In genomic region chr22:20130739-20131592, GRCh38 we compare ENCODE assay signal across 8 cellular contexts. TPM values are rescaled to one million over a fixed set of nuclear protein-coding genes. Genes with fewer than 3 reads are reported as not detected.
DNase-seq lines count a peak whose midpoint lies in the region; ATAC-seq, FAIRE-seq and TF ChIP-seq lines count a peak whose summit lies in the region.

No MANE protein-coding gene starts in this region.

- peak overlapping the region; percentile 86 for H3K4me2 ChIP-seq in HCT116 (ENCODE audit: low read length)

- 5 to 6% methylated on average over 42 to 57 of the region's 68 CpGs for WGBS in mesodermal cell (ENCODE audit: insufficient coverage in 2 of 2), 2 experiments

- no TSS peak for BruUV-seq in HCT116 (replicated peaks; lab: Mats Ljungman, UMichigan)

- peak overlapping the region; percentile 70 to 72 for H3K4me3 ChIP-seq in HCT116 (replicated peaks in 1 of 2; ENCODE audit: low read depth in 1 of 2, low read length in 2 of 2)
- H3K4me3 ChIP-seq in mesodermal cell (ENCODE audit: extremely low read depth, insufficient read depth, low read length, poor library complexity, severe bottlenecking) = peak overlapping the region; percentile 58

- H3K36me3 Mint-ChIP-seq in endothelial cell (ENCODE audit: low read depth, unreplicated experiment) = peaks cover 13% of the 10 kb centered on the region

- H3K4me1 ChIP-seq in HCT116 (ENCODE audit: control insufficient read depth in 1 of 2, insufficient read depth in 2 of 2, low read length in 2 of 2) (peaks cover 16 to 33% of the 10 kb centered on the region in 2 experiments; a peak in 3 of 4 replicates), mesodermal cell (ENCODE audit: control insufficient read depth, insufficient read depth, low read length, poor library complexity, severe bottlenecking) (peaks cover 7% of the 10 kb centered on the region)

- H3K4me3 Mint-ChIP-seq in endothelial cell (ENCODE audit: unreplicated experiment) = no peak overlapping the region

- peak; percentile 79 for ATAC-seq in HCT116

- RAD21 ChIA-PET in HCT116 (lab: Charles Lee; ENCODE audit: low non-redundant PET in 1 of 2, low total read pairs in 2 of 2, uncharacterized antibody in 2 of 2, unreplicated experiment in 2 of 2) = no interaction called here

- H3K9me3 Mint-ChIP-seq in endothelial cell (ENCODE audit: unreplicated experiment) = no peaks in the 10 kb centered on the region

- H3K79me2 ChIP-seq in HCT116 (ENCODE audit: insufficient read depth, low read length) = peaks cover 42% of the 10 kb centered on the region

- H4K20me1 ChIP-seq in HCT116 (ENCODE audit: insufficient read depth) = no peaks in the 10 kb centered on the region

- H3K36me3 ChIP-seq in HCT116 (ENCODE audit: control insufficient read depth in 1 of 2, insufficient read depth in 2 of 2, low read length in 2 of 2) (peaks cover 4 to 12% of the 10 kb centered on the region in 2 experiments; a peak in 2 of 4 replicates), mesodermal cell (ENCODE audit: control insufficient read depth, insufficient read depth, low read length) (peaks cover 27% of the 10 kb centered on the region)

- TF ChIP-seq RAD21 in HCT116 (IDR thresholded peaks at IDR 0.05; ENCODE audit: low read depth) = no peak

- intact Hi-C loops in HCT116 (cut with micrococcal nuclease) = no loop called here

- FAIRE-seq in RCC 7860 (lab: Jason Lieb, UNC) = no peak

- H3K27ac ChIP-seq in HCT116 (ENCODE audit: low read depth, low read length) (peak overlapping the region; percentile 96), mesodermal cell (ENCODE audit: low read depth, low read length, severe bottlenecking) (peak overlapping the region; percentile 62)

- H3K27me3 Mint-ChIP-seq in endothelial cell (ENCODE audit: unreplicated experiment) = peaks cover 9% of the 10 kb centered on the region

- no peak overlapping the region for H2AFZ ChIP-seq in HCT116 (ENCODE audit: low read depth, low read length, poor library complexity, severe bottlenecking)

- H3K4me1 Mint-ChIP-seq in endothelial cell (ENCODE audit: unreplicated experiment) = no peaks in the 10 kb centered on the region

- peak overlapping the region; percentile 70 for H3K9ac ChIP-seq in HCT116 (ENCODE audit: low read length)

- H3K27me3 ChIP-seq in HCT116 (ENCODE audit: insufficient read depth, low read length) = no peaks in the 10 kb centered on the region

- DNase-seq in ELF-1 (ENCODE audit: low read depth, low spot score) (peak; percentile 56), HCT116 (ENCODE audit: low read depth, low spot score) (peak; percentile 24), NCI-H226 (peak; percentile 48), endothelial cell (ENCODE audit: low spot score) (peak; percentile 73), RCC 7860 (ENCODE audit: low spot score) (no peak)
- DNase-seq in activated CD8-positive, alpha-beta memory T cell treated with anti-CD3 and anti-CD28 coated beads, Interleukin-2, amount 50 U/mL, for 4 hours = peak; percentile 84
- peak; percentile 72 for DNase-seq in stimulated activated CD8-positive, alpha-beta memory T cell treated with anti-CD3 and anti-CD28 coated beads, Interleukin-12 subunit alpha, Interleukin-12 subunit beta, amount 100 ng/mL, for 4 hours (ENCODE audit: low read depth)

- CTCF ChIA-PET in HCT116 (lab: Charles Lee) = interaction anchor here (0.6 to 1.2 kb wide), 2 partner anchors 175 to 177 kb away, joined by 3 read pairs; no protein-coding TSS in a partner anchor

- no peaks in the 10 kb centered on the region for H3K9me3 ChIP-seq in HCT116 (ENCODE audit: control insufficient read depth in 1 of 2, insufficient read depth in 1 of 2, low read depth in 1 of 2, low read length in 2 of 2)
- H3K9me3 ChIP-seq in mesodermal cell (ENCODE audit: control insufficient read depth, low read length) = no peaks in the 10 kb centered on the region

- TF ChIP-seq POLR2A in HCT116 (IDR thresholded peaks at IDR 0.05; ENCODE audit: borderline replicate concordance, extremely low read depth, insufficient read depth, insufficient read length) = no peak

- no peak overlapping the region for H3K27ac Mint-ChIP-seq in endothelial cell (ENCODE audit: unreplicated experiment)

- no peaks in the 10 kb centered on the region for H3K9me2 ChIP-seq in HCT116 (ENCODE audit: insufficient read depth)

- POLR2A ChIA-PET in HCT116 (lab: Charles Lee) = no interaction called here

- TF ChIP-seq CTCF in HCT116 (IDR thresholded peaks at IDR 0.05 in 2 of 3, conservative IDR thresholded peaks at IDR 0.05 in 1 of 3; ENCODE audit: borderline replicate concordance in 1 of 3, insufficient read depth in 1 of 3, low read depth in 2 of 3, low read length in 2 of 3) = no peak
- no peak for TF ChIP-seq CTCF in endothelial cell (IDR thresholded peaks at IDR 0.05; ENCODE audit: unreplicated experiment)

TF ChIP-seq in HCT116, 20 proteins besides CTCF, POLR2A, EP300 and RAD21:
- TF ChIP-seq ZFX (IDR thresholded peaks at IDR 0.05) (no peak), ZBTB33 (IDR thresholded peaks at IDR 0.05; ENCODE audit: extremely low read depth, insufficient replicate concordance, low read length) (no peak), SIN3A (IDR thresholded peaks at IDR 0.05; ENCODE audit: low read depth) (no peak), CEBPB (IDR thresholded peaks at IDR 0.05; ENCODE audit: low read depth) (no peak), EGR1 (IDR thresholded peaks at IDR 0.05; ENCODE audit: low read depth) (no peak), ZNF274 (IDR thresholded peaks at IDR 0.05; ENCODE audit: low read depth, low read length) (no peak), EZH2phosphoT487 (IDR thresholded peaks at IDR 0.05; ENCODE audit: borderline replicate concordance) (no peak), EZH2 (IDR thresholded peaks at IDR 0.05) (no peak), FOSL1 (IDR thresholded peaks at IDR 0.05; ENCODE audit: low read depth) (no peak), CBX3 (IDR thresholded peaks at IDR 0.05; ENCODE audit: low read depth) (no peak), POLR2AphosphoS5 (IDR thresholded peaks at IDR 0.05; ENCODE audit: low read depth, low read length) (no peak), JUND (IDR thresholded peaks at IDR 0.05) (no peak)
TF ChIP-seq in HCT116: peak in this region for 0.

RNA-seq across cellular contexts. Expression of gene ZDHHC8, which starts 0.6 kb away (rescaled TPM):
- total RNA-seq in HCT116 (2021; ENCODE audit: unreplicated experiment) (89.3 TPM), endothelial cell (ENCODE audit: unreplicated experiment) (118 TPM)
- polyA plus RNA-seq in HCT116 (2012) = 46.9 and 49.5 TPM in 2 replicates
- 49.3 TPM for polyA plus RNA-seq in mesodermal cell (2013, experiment 1 of 2)
- 40.6 TPM for polyA plus RNA-seq in mesodermal cell (2013, experiment 2 of 2)

RNA-seq across cellular contexts. Expression of gene TRMT2A, which starts 13.9 kb away (rescaled TPM):
- 67.3 TPM for total RNA-seq in HCT116 (2021; ENCODE audit: unreplicated experiment)
- polyA plus RNA-seq in HCT116 (2012) = 43.8 and 47.9 TPM in 2 replicates
- 44.8 TPM for total RNA-seq in endothelial cell (ENCODE audit: unreplicated experiment)
- 22.9 TPM for polyA plus RNA-seq in mesodermal cell (2013, experiment 1 of 2)
- polyA plus RNA-seq in mesodermal cell (2013, experiment 2 of 2) = 24.9 TPM

RNA-seq across cellular contexts. Expression of gene RANBP1, which starts 15.1 kb away (rescaled TPM):
- total RNA-seq in HCT116 (2021; ENCODE audit: unreplicated experiment) = 351 TPM
- polyA plus RNA-seq in HCT116 (2012) = 240 and 283 TPM in 2 replicates
- total RNA-seq in endothelial cell (ENCODE audit: unreplicated experiment) = 142 TPM
- 402 TPM for polyA plus RNA-seq in mesodermal cell (2013, experiment 1 of 2)
- 385 TPM for polyA plus RNA-seq in mesodermal cell (2013, experiment 2 of 2)

RNA-seq across cellular contexts. Expression of gene CCDC188, which starts 19.9 kb away (rescaled TPM):
- not detected for total RNA-seq in HCT116 (2021; ENCODE audit: unreplicated experiment)
- 0.24 and 0.26 TPM in 2 replicates for polyA plus RNA-seq in HCT116 (2012)
- not detected for total RNA-seq in endothelial cell (ENCODE audit: unreplicated experiment)
- polyA plus RNA-seq in mesodermal cell (2013, experiment 1 of 2) = 0.55 TPM
- 0.46 TPM for polyA plus RNA-seq in mesodermal cell (2013, experiment 2 of 2)

RNA-seq across cellular contexts. Expression of gene DGCR8, which starts 50.9 kb away (rescaled TPM):
- total RNA-seq in HCT116 (2021; ENCODE audit: unreplicated experiment) = 43.8 TPM
- polyA plus RNA-seq in HCT116 (2012) = 24.2 and 25.3 TPM in 2 replicates
- 46.6 TPM for total RNA-seq in endothelial cell (ENCODE audit: unreplicated experiment)
- polyA plus RNA-seq in mesodermal cell (2013, experiment 1 of 2) = 17.1 TPM
- 15.7 TPM for polyA plus RNA-seq in mesodermal cell (2013, experiment 2 of 2)
